In the genomic region with DNA sequence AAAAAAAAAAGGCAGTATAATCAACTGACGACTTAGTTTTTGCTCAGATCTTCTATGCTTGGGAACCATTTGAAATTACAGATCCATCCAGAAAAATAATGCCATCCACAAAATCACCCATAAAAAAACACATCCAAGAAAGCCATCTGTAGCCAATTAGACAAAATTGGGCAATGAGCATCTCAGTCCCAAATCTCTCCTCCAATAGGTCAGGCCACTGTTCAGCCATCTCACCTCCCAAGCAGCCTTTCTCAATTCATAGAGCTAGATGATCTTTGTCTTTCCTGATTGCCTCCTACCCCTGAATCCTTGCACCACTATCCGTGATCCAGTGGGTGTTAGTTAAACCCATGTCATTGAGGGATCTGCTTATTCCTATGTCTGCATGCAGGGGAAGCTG, we compare ENCODE assay signal across 16 cellular contexts.
A peak's percentile ranks its signal among the peaks of the same experiment; 100 is the strongest.
DNase-seq lines count a peak whose midpoint lies in the region; TF ChIP-seq lines count a peak whose summit lies in the region.
"Had no signal": no experiment of that assay in that cellular context is flagged by ENCODE, and none has a peak within 500 bp of the region (broad histone marks: within the 10 kb centered on the region; RNA-seq: fewer than 3 reads in every experiment).

No MANE protein-coding gene starts in this region.

- H3K4me1 ChIP-seq in adipocyte (ENCODE audit: control insufficient read depth, insufficient read depth, low read length), result peaks cover 61% of the 10 kb centered on the region
- peaks cover 52% of the 10 kb centered on the region in 2 experiments for H3K4me1 ChIP-seq in neutrophil (ENCODE audit: control insufficient read depth in 1 of 2, insufficient read depth in 1 of 2, low read depth in 1 of 2, low read length in 1 of 2)
- H3K4me1 ChIP-seq in suprapubic skin, result peaks cover 45% of the 10 kb centered on the region

- H3K4me3 ChIP-seq in adipocyte (ENCODE audit: low read length) (no peak overlapping the region), neutrophil (ENCODE audit: low read depth in 1 of 2, low read length in 1 of 2) (no peak overlapping the region), suprapubic skin (no peak overlapping the region)
- H3K4me3 ChIP-seq: SJSA1 had no signal

- TF ChIP-seq EP300 in suprapubic skin (IDR thresholded peaks at IDR 0.05), result no peak

- peak; percentile 55 for DNase-seq in GM03348 (ENCODE audit: low spot score)
- DNase-seq in adipocyte (ENCODE audit: low read depth), result peak; percentile 59
- DNase-seq in fibroblast of peridontal ligament (ENCODE audit: extremely low read depth), result peak; percentile 69
- no peak for DNase-seq in suprapubic skin (ENCODE audit: low spot score in 2 of 2)
- no peak for DNase-seq in iPS-NIHi7 (ENCODE audit: extremely low spot score)
- DNase-seq in SW480 (ENCODE audit: low spot score), result no peak
- DNase-seq: BE2C; CD4-positive, CD25-positive, alpha-beta regulatory T cell; COR-L47; DMS153; GOT3; NCI-H1105 treated with DMSO at 0.1 percent for 48 hours; NCI-H1694 treated with DMSO at 0.1 percent for 48 hours; RPMI8226 had no signal

- peak overlapping the region; percentile 70 for H3K27ac ChIP-seq in neutrophil
- H3K27ac ChIP-seq in suprapubic skin, result no peak overlapping the region
- H3K27ac ChIP-seq: SJSA1 had no signal

- no peak overlapping the region for H3K9ac ChIP-seq in adipocyte (ENCODE audit: low read length)

- WGBS in suprapubic skin, result 98% methylated on average over 2 of the region's 2 CpGs

- H3K9me3 ChIP-seq in adipocyte (ENCODE audit: control insufficient read depth, low read length) (no peaks in the 10 kb centered on the region), neutrophil (no peaks in the 10 kb centered on the region), suprapubic skin (no peaks in the 10 kb centered on the region)
- H3K9me3 ChIP-seq: BE2C, SJSA1 had no signal

- TF ChIP-seq CTCF in neutrophil (IDR thresholded peaks at IDR 0.05) (no peak), suprapubic skin (IDR thresholded peaks at IDR 0.05) (no peak)

- H3K27me3 ChIP-seq in adipocyte (replicated peaks; ENCODE audit: control insufficient read depth, insufficient read depth, low read length) (no peaks in the 10 kb centered on the region), neutrophil (no peaks in the 10 kb centered on the region), suprapubic skin (no peaks in the 10 kb centered on the region)
- H3K27me3 ChIP-seq: BE2C, SJSA1 had no signal

- TF ChIP-seq POLR2A in suprapubic skin (IDR thresholded peaks at IDR 0.05), result no peak

- H3K36me3 ChIP-seq in adipocyte (ENCODE audit: control insufficient read depth, insufficient read depth, low read length, severe bottlenecking), result no peaks in the 10 kb centered on the region
- H3K36me3 ChIP-seq in neutrophil, result no peaks in the 10 kb centered on the region
- H3K36me3 ChIP-seq in suprapubic skin, result no peaks in the 10 kb centered on the region
- H3K36me3 ChIP-seq: BE2C, SJSA1 had no signal

Comparison
In these comparisons a context has a peak if more than half of its experiments do, and no peak if none do; other contexts are left out.
1. DNase-seq: peak in GM03348 (single experiment), adipocyte (single experiment) and fibroblast of peridontal ligament (single experiment); none in suprapubic skin (0 of 2), iPS-NIHi7 (single experiment) and SW480 (single experiment).